ENCODE assay signal across 28 cellular contexts in the genomic region with DNA sequence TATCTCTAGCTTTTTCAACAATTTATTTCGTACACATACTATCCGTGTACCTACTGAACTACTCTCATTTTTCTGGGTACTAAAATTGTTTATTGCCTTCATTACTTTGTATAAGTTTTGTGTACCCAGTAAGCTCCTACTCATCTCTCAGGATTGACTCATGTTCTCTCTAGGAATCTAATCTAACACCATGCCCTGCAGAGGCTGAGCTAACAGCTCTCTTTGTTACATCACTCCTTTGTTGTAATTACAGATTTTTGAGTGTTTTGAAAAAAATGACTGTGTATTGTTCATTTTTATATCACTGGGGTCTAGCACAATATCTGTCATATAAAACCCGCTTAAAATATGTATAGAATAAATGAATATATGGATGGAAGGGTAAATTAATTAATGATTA.
DNase-seq lines count a peak whose midpoint lies in the region; ATAC-seq, FAIRE-seq and TF ChIP-seq lines count a peak whose summit lies in the region.
"Had no signal": no experiment of that assay in that cellular context is flagged by ENCODE, and none has a peak within 500 bp of the region (broad histone marks: within the 10 kb centered on the region; RNA-seq: fewer than 3 reads in every experiment).

No MANE protein-coding gene starts in this region.

- TF ChIP-seq CTCF in PC-3 (conservative IDR thresholded peaks at IDR 0.05; ENCODE audit: low read depth, low read length) (no peak), bronchial epithelial cell (IDR thresholded peaks at IDR 0.05; ENCODE audit: insufficient read depth, low read length, severe bottlenecking) (no peak)

- CTCF ChIA-PET in PC-3 (lab: Charles Lee): no interaction called here

- WGBS in GM23248 (ENCODE audit: low coverage in 1 of 2, low lambda C conversion rate in 2 of 2, missing lambda C conversion rate in 2 of 2), 2 experiments: 69 to 76% methylated on average over 3 of the region's 3 CpGs

- H3K36me3 ChIP-seq in GM23248 (ENCODE audit: low read depth) (no peaks in the 10 kb centered on the region), PC-3 (ENCODE audit: low read depth, low read length) (no peaks in the 10 kb centered on the region), bronchial epithelial cell (ENCODE audit: control insufficient read depth, insufficient read depth, low read length) (no peaks in the 10 kb centered on the region)
- H3K36me3 ChIP-seq: ascending aorta, lower lobe of right lung, Peyer's patch, SJSA1, thyroid gland had no signal

- H2AFZ ChIP-seq in GM23248: peak overlapping the region; percentile 15; the same call in 1 of the 2 replicates
- no peak overlapping the region for H2AFZ ChIP-seq in PC-3 (ENCODE audit: low read length)
- H2AFZ ChIP-seq: parathyroid adenoma had no signal

- FAIRE-seq in bronchial epithelial cell (lab: Jason Lieb, UNC): no peak

- H3K4me2 ChIP-seq in GM23248 (ENCODE audit: unreplicated experiment): no peak overlapping the region
- no peak overlapping the region for H3K4me2 ChIP-seq in PC-3 (ENCODE audit: low read length)

- no peaks in the 10 kb centered on the region for H3K9me3 ChIP-seq in GM23248 (ENCODE audit: low read depth)
- no peaks in the 10 kb centered on the region for H3K9me3 ChIP-seq in PC-3 (ENCODE audit: low read length)
- H3K9me3 ChIP-seq: ascending aorta, lower lobe of right lung, Peyer's patch, SJSA1, thyroid gland had no signal

- H3K9me2 ChIP-seq in GM23248 (ENCODE audit: insufficient read depth) (peaks cover 4% of the 10 kb centered on the region; the same call in 1 of the 2 replicates), PC-3 (replicated peaks; ENCODE audit: low read length) (no peaks in the 10 kb centered on the region)

- in situ Hi-C loops in GM23248 (cut with MboI): no loop called here

- H3K4me3 ChIP-seq in GM23248 (no peak overlapping the region), PC-3 (ENCODE audit: low read length) (no peak overlapping the region), bronchial epithelial cell (ENCODE audit: low read depth, low read length) (no peak overlapping the region)
- H3K4me3 ChIP-seq: ascending aorta, lower lobe of right lung, Peyer's patch, SJSA1, thyroid gland had no signal

- H3K27ac ChIP-seq in GM23248: no peak overlapping the region
- no peak overlapping the region for H3K27ac ChIP-seq in PC-3 (ENCODE audit: low read length)
- H3K27ac ChIP-seq: ascending aorta, lower lobe of right lung, parathyroid adenoma, Peyer's patch, SJSA1, thyroid gland had no signal

- ATAC-seq in PC-3: peak; percentile 43; the same call in 1 of the 2 replicates
- no peak for ATAC-seq in HG03108 (IDR thresholded peaks at IDR 0.05; ENCODE audit: unreplicated experiment)
- ATAC-seq: activated CD8-positive, alpha-beta memory T cell treated with anti-CD3 and anti-CD28 coated beads, Interleukin-2, amount 10 ng/mL, durations not matched to agents 7 days and 5 days; lower lobe of right lung; right cardiac atrium; stimulated activated naive CD8-positive, alpha-beta T cell treated with anti-CD3 and anti-CD28 coated beads, Interleukin-15, amount 100 ng/mL, for 72 hours had no signal

- BruUV-seq in PC-3 (replicated peaks; lab: Mats Ljungman, UMichigan): no TSS peak

- H3K79me2 ChIP-seq in GM23248 (ENCODE audit: insufficient read depth) (no peaks in the 10 kb centered on the region), PC-3 (ENCODE audit: low read length) (no peaks in the 10 kb centered on the region)
- H3K79me2 ChIP-seq: parathyroid adenoma had no signal

- intact Hi-C loops in PC-3 (cut with micrococcal nuclease): no loop called here

- H4K20me1 ChIP-seq in GM23248 (ENCODE audit: insufficient read depth) (no peaks in the 10 kb centered on the region), PC-3 (ENCODE audit: low read length) (no peaks in the 10 kb centered on the region)

- no peak overlapping the region for H3K9ac ChIP-seq in GM23248
- H3K9ac ChIP-seq in PC-3 (ENCODE audit: low read length): no peak overlapping the region
- H3K9ac ChIP-seq: parathyroid adenoma had no signal

- no peaks in the 10 kb centered on the region for H3K27me3 ChIP-seq in GM23248 (replicated peaks; ENCODE audit: insufficient read depth)
- no peaks in the 10 kb centered on the region for H3K27me3 ChIP-seq in PC-3 (ENCODE audit: low read length)
- H3K27me3 ChIP-seq in bronchial epithelial cell (ENCODE audit: control insufficient read depth, insufficient read depth, low read length): no peaks in the 10 kb centered on the region
- H3K27me3 ChIP-seq: ascending aorta, Peyer's patch, SJSA1, thyroid gland had no signal

- H3F3A ChIP-seq in GM23248 (ENCODE audit: insufficient read depth): no peaks in the 10 kb centered on the region
- no peaks in the 10 kb centered on the region for H3F3A ChIP-seq in PC-3 (ENCODE audit: low read length, unreplicated experiment)

- no peaks in the 10 kb centered on the region for H3K4me1 ChIP-seq in GM23248 (ENCODE audit: insufficient read depth)
- H3K4me1 ChIP-seq in PC-3 (ENCODE audit: insufficient read depth, low read length): no peaks in the 10 kb centered on the region
- H3K4me1 ChIP-seq: ascending aorta, lower lobe of right lung, parathyroid adenoma, Peyer's patch, SJSA1, thyroid gland had no signal

- POLR2A ChIA-PET in PC-3 (lab: Charles Lee; ENCODE audit: unreplicated experiment): no interaction called here

- DNase-seq in GM23248 (peak; percentile 48), PC-3 (peak; percentile 7), bronchial epithelial cell (ENCODE audit: low read depth) (peak; percentile 66), iris pigment epithelial cell (ENCODE audit: low read depth) (peak; percentile 78), NCI-H69 (lab: John Stamatoyannopoulos, UW) (no peak), T-helper 2 cell (no peak)
- no peak for DNase-seq in stimulated activated naive CD4-positive, alpha-beta T cell (lab: John Stamatoyannopoulos, UW)
- DNase-seq: activated CD4-positive, alpha-beta T cell treated with anti-CD3 and anti-CD28 coated beads, Interleukin-2, amount 10 ng/mL, durations not matched to agents 24 days and 14 days; activated CD8-positive, alpha-beta memory T cell treated with anti-CD3 and anti-CD28 coated beads, Interleukin-2, amount 10 ng/mL, durations not matched to agents 7 days and 5 days; activated naive CD4-positive, alpha-beta T cell treated with anti-CD3 and anti-CD28 coated beads, Interleukin-2, amount 10 ng/mL, durations not matched to agents 7 days and 5 days; activated T-cell treated with anti-CD3 and anti-CD28 coated beads, Interleukin-2, amount 50 U/mL, for 72 hours; C1 segment of cervical spinal cord; DND-41; erythroblast; HFFc6; lower lobe of right lung; NCI-H1436; NCI-H510A; NK-92 treated with Interleukin-12 subunit alpha and Interleukin-12 subunit beta, amount 100 ng/mL, for 24 hours; Peyer's patch; right cardiac atrium; stimulated activated naive CD8-positive, alpha-beta T cell treated with anti-CD3 and anti-CD28 coated beads, Interleukin-15, amount 100 ng/mL, for 72 hours; T-helper 1 cell; thyroid gland had no signal

Comparison
In these comparisons a context has a peak if more than half of its experiments do, and no peak if none do; other contexts are left out.
1. DNase-seq: peak in GM23248 (single experiment), PC-3 (single experiment), bronchial epithelial cell (single experiment) and iris pigment epithelial cell (single experiment); none in NCI-H69 (single experiment), T-helper 2 cell (0 of 5) and stimulated activated naive CD4-positive, alpha-beta T cell (0 of 6).